9 cellular contexts compared by ENCODE assay signal in the genomic region with DNA sequence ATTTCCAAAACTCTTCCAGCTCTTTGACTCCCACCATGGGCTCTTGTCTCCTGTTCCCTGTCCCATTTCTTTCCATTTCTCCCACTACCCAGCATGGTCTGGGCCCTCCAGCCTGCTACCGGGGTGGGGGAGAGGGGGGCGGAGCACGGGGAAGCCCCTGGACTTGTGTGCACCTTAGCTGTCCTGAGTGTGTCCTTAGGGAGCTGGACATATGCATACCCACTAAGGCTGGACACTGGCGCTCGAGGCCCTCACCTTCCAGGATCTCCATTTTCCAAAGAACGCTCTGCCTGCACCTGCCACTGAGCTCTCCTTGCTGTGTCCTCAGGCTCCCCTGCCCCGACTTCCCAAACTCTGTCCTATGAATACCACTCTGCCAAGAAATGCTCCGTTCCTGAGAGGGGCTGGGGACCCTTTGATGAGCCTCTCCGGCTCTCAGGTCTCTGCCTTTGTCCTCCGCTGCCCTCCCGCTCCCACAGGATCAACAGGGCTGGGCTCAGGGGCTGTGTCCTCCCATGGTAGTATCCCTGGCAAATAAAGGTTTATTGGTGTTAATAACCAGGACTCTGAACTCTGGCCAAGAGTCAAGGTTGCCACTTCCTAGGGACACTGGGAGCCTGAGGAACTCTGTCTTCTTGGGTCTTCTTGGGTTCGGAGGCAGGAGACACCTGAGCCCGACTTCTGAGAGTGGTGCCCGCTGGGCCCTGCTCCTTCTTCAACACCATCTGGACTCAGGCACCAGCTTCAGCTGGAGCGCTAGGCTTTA. TPM values are rescaled to one million over a fixed set of nuclear protein-coding genes. Genes with fewer than 3 reads are reported as not detected.
DNase-seq lines count a peak whose midpoint lies in the region; ATAC-seq, FAIRE-seq and TF ChIP-seq lines count a peak whose summit lies in the region.
"Had no signal": no experiment of that assay in that cellular context is flagged by ENCODE, and none has a peak within 500 bp of the region (broad histone marks: within the 10 kb centered on the region; RNA-seq: fewer than 3 reads in every experiment).

No MANE protein-coding gene starts in this region.

- TF ChIP-seq POLR2A in A549 (IDR thresholded peaks at IDR 0.05; ENCODE audit: low read length), result no peak

- TF ChIP-seq CTCF in A549 (IDR thresholded peaks at IDR 0.05), result no peak

- DNase-seq in A549 (ENCODE audit: low read depth in 1 of 2, low spot score in 1 of 2), result no peak
- DNase-seq in caudate nucleus (lab: John Stamatoyannopoulos, UW), result no peak
- DNase-seq in NAMALWA (ENCODE audit: low spot score), result no peak
- no peak for DNase-seq in AG08395 (ENCODE audit: low spot score)

- CTCF ChIA-PET in A549 (lab: Yijun Ruan, JAX), result interaction anchor here (0.9 to 8.9 kb wide), 10 partner anchors 8 to 84 kb away, joined by 4 to 82 read pairs (median 16); a partner anchor contains a TSS

- H3K4me3 ChIP-seq in A549 (peak overlapping the region; percentile 59), HUES6 (ENCODE audit: low read depth, low read length) (peak overlapping the region; percentile 68), mucosa of stomach (ENCODE audit: low read length) (no peak overlapping the region)

- FAIRE-seq in A549 (lab: Jason Lieb, UNC), result no peak
- FAIRE-seq: endometrium had no signal

- peak overlapping the region; percentile 92 for H3K4me2 ChIP-seq in A549

- H3K27me3 ChIP-seq in HUES6 (ENCODE audit: control insufficient read depth, insufficient read depth, low read length) (peaks cover 58% of the 10 kb centered on the region), mucosa of stomach (ENCODE audit: control insufficient read depth, insufficient read depth, low read length) (no peaks in the 10 kb centered on the region)

- WGBS in A549 (ENCODE audit: missing lambda C conversion rate), result 95% methylated on average over 13 of the region's 15 CpGs

- H3K9me3 ChIP-seq in A549 (no peaks in the 10 kb centered on the region), HUES6 (ENCODE audit: control insufficient read depth, insufficient read depth, low read depth, low read length) (no peaks in the 10 kb centered on the region), mucosa of stomach (ENCODE audit: control insufficient read depth, low read length) (no peaks in the 10 kb centered on the region)

- ATAC-seq in A549, result no peak
- ATAC-seq in GM21390 (IDR thresholded peaks at IDR 0.05; ENCODE audit: unreplicated experiment), result no peak
- no peak for ATAC-seq in HG03432 (IDR thresholded peaks at IDR 0.05; ENCODE audit: unreplicated experiment)

- POLR2A ChIA-PET in A549 (lab: Yijun Ruan, JAX), result interaction anchor here (0.5 kb wide), 1 partner anchor 11 kb away, joined by 5 read pairs; no protein-coding TSS in a partner anchor

- H3K4me1 ChIP-seq in A549, result peaks cover 3% of the 10 kb centered on the region; the same call in 1 of the 3 replicates
- peaks cover 10% of the 10 kb centered on the region for H3K4me1 ChIP-seq in HUES6 (ENCODE audit: control insufficient read depth, insufficient read depth, low read length)
- H3K4me1 ChIP-seq in mucosa of stomach (ENCODE audit: control insufficient read depth, insufficient read depth, low read length), result peaks cover 21% of the 10 kb centered on the region

- H3K27ac ChIP-seq in A549 (peak overlapping the region; percentile 75 to 96), HUES6 (ENCODE audit: low read depth, low read length) (no peak overlapping the region), caudate nucleus (ENCODE audit: low read depth, low read length) (peak overlapping the region; percentile 85)

- H3K36me3 ChIP-seq in HUES6 (ENCODE audit: control insufficient read depth, insufficient read depth, low read length) (no peaks in the 10 kb centered on the region), mucosa of stomach (ENCODE audit: control insufficient read depth, insufficient read depth, low read length) (no peaks in the 10 kb centered on the region)

- TF ChIP-seq RAD21 in A549 (conservative IDR thresholded peaks at IDR 0.05 in 1 of 2, IDR thresholded peaks at IDR 0.05 in 1 of 2), result no peak

- H3K9ac ChIP-seq in HUES6 (ENCODE audit: low read length), result peak overlapping the region; percentile 60
- H3K9ac ChIP-seq in mucosa of stomach (ENCODE audit: low read length), result peak overlapping the region; percentile 83

- no peak for TF ChIP-seq EP300 in A549 (IDR thresholded peaks at IDR 0.05)

TF ChIP-seq in A549, 52 proteins besides CTCF, POLR2A, EP300 and RAD21:
- TF ChIP-seq, protein P1, sequence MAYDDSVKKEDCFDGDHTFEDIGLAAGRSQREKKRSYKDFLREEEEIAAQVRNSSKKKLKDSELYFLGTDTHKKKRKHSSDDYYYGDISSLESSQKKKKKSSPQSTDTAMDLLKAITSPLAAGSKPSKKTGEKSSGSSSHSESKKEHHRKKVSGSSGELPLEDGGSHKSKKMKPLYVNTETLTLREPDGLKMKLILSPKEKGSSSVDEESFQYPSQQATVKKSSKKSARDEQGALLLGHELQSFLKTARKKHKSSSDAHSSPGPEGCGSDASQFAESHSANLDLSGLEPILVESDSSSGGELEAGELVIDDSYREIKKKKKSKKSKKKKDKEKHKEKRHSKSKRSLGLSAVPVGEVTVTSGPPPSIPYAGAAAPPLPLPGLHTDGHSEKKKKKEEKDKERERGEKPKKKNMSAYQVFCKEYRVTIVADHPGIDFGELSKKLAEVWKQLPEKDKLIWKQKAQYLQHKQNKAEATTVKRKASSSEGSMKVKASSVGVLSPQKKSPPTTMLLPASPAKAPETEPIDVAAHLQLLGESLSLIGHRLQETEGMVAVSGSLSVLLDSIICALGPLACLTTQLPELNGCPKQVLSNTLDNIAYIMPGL (CRISPR knock-in tag; IDR thresholded peaks at IDR 0.05; ENCODE audit: borderline replicate concordance), result no peak
- TF ChIP-seq SREBF2 (IDR thresholded peaks at IDR 0.05) (no peak), FOXS1 (CRISPR knock-in tag; IDR thresholded peaks at IDR 0.05) (no peak), ESRRA (IDR thresholded peaks at IDR 0.05; ENCODE audit: borderline replicate concordance, low read length) (no peak), POLR2AphosphoS2 (conservative IDR thresholded peaks at IDR 0.05; ENCODE audit: low read length) (no peak), NR3C1 (IDR thresholded peaks at IDR 0.05) (no peak), KDM1A (IDR thresholded peaks at IDR 0.05; ENCODE audit: low read depth) (no peak), CBX2 (IDR thresholded peaks at IDR 0.05; ENCODE audit: borderline replicate concordance, low read depth) (no peak), KDM5A (IDR thresholded peaks at IDR 0.05) (no peak), EHMT2 (IDR thresholded peaks at IDR 0.05; ENCODE audit: low read depth) (no peak), HDAC2 (IDR thresholded peaks at IDR 0.05) (no peak)
- TF ChIP-seq, protein P2, sequence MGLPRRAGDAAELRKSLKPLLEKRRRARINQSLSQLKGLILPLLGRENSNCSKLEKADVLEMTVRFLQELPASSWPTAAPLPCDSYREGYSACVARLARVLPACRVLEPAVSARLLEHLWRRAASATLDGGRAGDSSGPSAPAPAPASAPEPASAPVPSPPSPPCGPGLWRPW (IDR thresholded peaks at IDR 0.05), result no peak
- TF ChIP-seq, protein P3, sequence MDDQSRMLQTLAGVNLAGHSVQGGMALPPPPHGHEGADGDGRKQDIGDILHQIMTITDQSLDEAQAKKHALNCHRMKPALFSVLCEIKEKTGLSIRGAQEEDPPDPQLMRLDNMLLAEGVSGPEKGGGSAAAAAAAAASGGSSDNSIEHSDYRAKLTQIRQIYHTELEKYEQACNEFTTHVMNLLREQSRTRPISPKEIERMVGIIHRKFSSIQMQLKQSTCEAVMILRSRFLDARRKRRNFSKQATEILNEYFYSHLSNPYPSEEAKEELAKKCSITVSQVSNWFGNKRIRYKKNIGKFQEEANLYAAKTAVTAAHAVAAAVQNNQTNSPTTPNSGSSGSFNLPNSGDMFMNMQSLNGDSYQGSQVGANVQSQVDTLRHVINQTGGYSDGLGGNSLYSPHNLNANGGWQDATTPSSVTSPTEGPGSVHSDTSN (IDR thresholded peaks at IDR 0.05), result no peak

RNA-seq across cellular contexts. Expression of a gene that starts 0.8 kb away (rescaled TPM):
- polyA plus RNA-seq in A549 (2011; rRNA removed), result 3.5 and 4.5 TPM in 2 replicates
- polyA plus RNA-seq in A549 (2012; cell fraction: cytosol; rRNA removed), result 7.9 and 10.9 TPM in 2 replicates
- polyA plus RNA-seq in A549 (2012; cell fraction: nucleus; rRNA removed), result 23.3 and 37.8 TPM in 2 replicates
- polyA plus RNA-seq in A549 (2017; fragmentation: RNase III; extraction: RNeasy Plus Mini Kit Qiagen cat#74134 plus additional on column Dnase treatment), result 5.4 to 7.2 TPM (median 6.0 TPM) in 3 replicates
- 4.6 and 5.0 TPM in 2 replicates for polyA minus RNA-seq in A549 (2011; rRNA and poly(A)+ RNA removed)

RNA-seq across cellular contexts. Expression of a gene that starts 18.2 kb away (rescaled TPM):
- 0.07 and 0.10 TPM in 2 replicates for polyA plus RNA-seq in A549 (2011; rRNA removed)
- polyA plus RNA-seq in A549 (2012; cell fraction: cytosol; rRNA removed), result 0.09 and 0.19 TPM in 2 replicates
- 0.05 and 0.18 TPM in 2 replicates for polyA plus RNA-seq in A549 (2012; cell fraction: nucleus; rRNA removed)
- 0.03 to 0.08 TPM (median 0.06 TPM) in 3 replicates for polyA plus RNA-seq in A549 (2017; fragmentation: RNase III; extraction: RNeasy Plus Mini Kit Qiagen cat#74134 plus additional on column Dnase treatment)
- 0.10 TPM in 1 of 2 replicates, not detected in the other for polyA minus RNA-seq in A549 (2011; rRNA and poly(A)+ RNA removed)

RNA-seq across cellular contexts. Expression of a gene that starts 35.0 kb away (rescaled TPM):
- polyA plus RNA-seq in A549 (2011; rRNA removed) (0.83 and 0.85 TPM in 2 replicates), A549 (2017; fragmentation: RNase III; extraction: RNeasy Plus Mini Kit Qiagen cat#74134 plus additional on column Dnase treatment) (0.25 to 0.49 TPM (median 0.37 TPM) in 3 replicates)
- 0.24 and 0.31 TPM in 2 replicates for polyA plus RNA-seq in A549 (2012; cell fraction: cytosol; rRNA removed)
- 0.28 and 0.54 TPM in 2 replicates for polyA plus RNA-seq in A549 (2012; cell fraction: nucleus; rRNA removed)
- 0.25 and 0.34 TPM in 2 replicates for polyA minus RNA-seq in A549 (2011; rRNA and poly(A)+ RNA removed)

RNA-seq across cellular contexts. Expression of a gene that starts 35.2 kb away (rescaled TPM):
- 497 and 500 TPM in 2 replicates for polyA plus RNA-seq in A549 (2011; rRNA removed)
- 596 and 681 TPM in 2 replicates for polyA plus RNA-seq in A549 (2012; cell fraction: cytosol; rRNA removed)
- 231 and 239 TPM in 2 replicates for polyA plus RNA-seq in A549 (2012; cell fraction: nucleus; rRNA removed)
- polyA plus RNA-seq in A549 (2017; fragmentation: RNase III; extraction: RNeasy Plus Mini Kit Qiagen cat#74134 plus additional on column Dnase treatment), result 424 to 448 TPM (median 441 TPM) in 3 replicates
- polyA minus RNA-seq in A549 (2011; rRNA and poly(A)+ RNA removed), result 25.3 and 26.6 TPM in 2 replicates

RNA-seq across cellular contexts. Expression of a gene that starts 42.2 kb away (rescaled TPM):
- polyA plus RNA-seq in A549 (2011; rRNA removed) (4.1 and 4.8 TPM in 2 replicates), A549 (2017; fragmentation: RNase III; extraction: RNeasy Plus Mini Kit Qiagen cat#74134 plus additional on column Dnase treatment) (1.6 to 2.1 TPM (median 2.0 TPM) in 3 replicates)
- polyA plus RNA-seq in A549 (2012; cell fraction: cytosol; rRNA removed), result 0.76 and 0.95 TPM in 2 replicates
- polyA plus RNA-seq in A549 (2012; cell fraction: nucleus; rRNA removed), result 2.8 and 3.7 TPM in 2 replicates
- polyA minus RNA-seq in A549 (2011; rRNA and poly(A)+ RNA removed), result 1.6 and 2.5 TPM in 2 replicates
